ENCODE assay signal across 17 cellular contexts in genomic region chr1:230745071-230745470, GRCh38. TPM values are rescaled to one million over a fixed set of nuclear protein-coding genes. Genes with fewer than 3 reads are reported as not detected.
"Had no signal": no experiment of that assay in that cellular context is flagged by ENCODE, and none has a peak within 500 bp of the region (broad histone marks: within the 10 kb centered on the region; RNA-seq: fewer than 3 reads in every experiment).

No MANE protein-coding gene starts in this region.

- H3K27ac ChIP-seq: gastroesophageal sphincter, pancreas, testis, upper lobe of right lung had no signal

- H3K27me3 Mint-ChIP-seq: activated naive CD4-positive, alpha-beta T cell treated with anti-CD3 and anti-CD28 coated beads, Interleukin-2, amount 50 U/mL, for 24 hours; dendritic cell treated with granulocyte-macrophage colony-stimulating factor and Interleukin-4, amounts not matched to agents 40 ng/mL and 50 ng/mL, for 4 days had no signal

- H3K27ac Mint-ChIP-seq: activated naive CD4-positive, alpha-beta T cell treated with anti-CD3 and anti-CD28 coated beads, Interleukin-2, amount 50 U/mL, for 24 hours; activated T-helper 2 cell treated with anti-CD3 and anti-CD28 coated beads, Interferon-gamma antibody, Interleukin-2, Interleukin-4, amounts not matched to agents 10 μg/mL and 5 μg/mL and 100 μg/mL, durations not matched to agents 14 hours and 24 hours and 36 hours; dendritic cell treated with granulocyte-macrophage colony-stimulating factor and Interleukin-4, amounts not matched to agents 40 ng/mL and 50 ng/mL, for 4 days; stimulated activated naive CD8-positive, alpha-beta T cell treated with anti-CD3 and anti-CD28 coated beads, Interleukin-15, amount 100 ng/mL, for 72 hours had no signal

- ATAC-seq: gastroesophageal sphincter; left ventricle myocardium superior; pancreas; stimulated activated naive CD8-positive, alpha-beta T cell treated with anti-CD3 and anti-CD28 coated beads, Interleukin-15, amount 100 ng/mL, for 72 hours; upper lobe of right lung had no signal

- H3K36me3 ChIP-seq: gastroesophageal sphincter, pancreas, upper lobe of right lung had no signal

- H3K9me3 ChIP-seq: gastroesophageal sphincter, pancreas, testis, upper lobe of right lung had no signal

- H3K4me1 ChIP-seq: gastroesophageal sphincter, pancreas, testis, upper lobe of right lung had no signal

- DNase-seq: activated CD4-positive, CD25-positive, alpha-beta regulatory T cell; amniotic stem cell; cerebellar nuclear complex; hippocampal formation; left ventricle myocardium superior; pancreas; stimulated activated CD4-positive, alpha-beta T cell treated with anti-CD3 and anti-CD28 coated beads, Interleukin-15, amount 100 ng/mL, for 24 hours; stimulated activated CD4-positive, alpha-beta T cell treated with anti-CD3 and anti-CD28 coated beads, Interleukin-4, amount 100 ng/mL, for 24 hours; stimulated activated naive CD8-positive, alpha-beta T cell treated with anti-CD3 and anti-CD28 coated beads, Interleukin-15, amount 100 ng/mL, for 72 hours; testis; upper lobe of right lung had no signal

- H3K9me3 Mint-ChIP-seq: activated naive CD4-positive, alpha-beta T cell treated with anti-CD3 and anti-CD28 coated beads, Interleukin-2, amount 50 U/mL, for 24 hours; activated T-helper 2 cell treated with anti-CD3 and anti-CD28 coated beads, Interferon-gamma antibody, Interleukin-2, Interleukin-4, amounts not matched to agents 10 μg/mL and 5 μg/mL and 100 μg/mL, durations not matched to agents 14 hours and 24 hours and 36 hours; dendritic cell treated with granulocyte-macrophage colony-stimulating factor and Interleukin-4, amounts not matched to agents 40 ng/mL and 50 ng/mL, for 4 days; neural crest cell; stimulated activated naive CD8-positive, alpha-beta T cell treated with anti-CD3 and anti-CD28 coated beads, Interleukin-15, amount 100 ng/mL, for 72 hours had no signal

- H3K27me3 ChIP-seq: gastroesophageal sphincter, pancreas, testis, upper lobe of right lung had no signal

- H3K4me3 ChIP-seq: gastroesophageal sphincter, pancreas, testis, upper lobe of right lung had no signal

- H3K4me1 Mint-ChIP-seq: activated naive CD4-positive, alpha-beta T cell treated with anti-CD3 and anti-CD28 coated beads, Interleukin-2, amount 50 U/mL, for 24 hours had no signal

- H3K36me3 Mint-ChIP-seq: activated naive CD4-positive, alpha-beta T cell treated with anti-CD3 and anti-CD28 coated beads, Interleukin-2, amount 50 U/mL, for 24 hours had no signal

- H3K4me3 Mint-ChIP-seq: activated naive CD4-positive, alpha-beta T cell treated with anti-CD3 and anti-CD28 coated beads, Interleukin-2, amount 50 U/mL, for 24 hours; dendritic cell treated with granulocyte-macrophage colony-stimulating factor and Interleukin-4, amounts not matched to agents 40 ng/mL and 50 ng/mL, for 4 days; neural crest cell; stimulated activated naive CD8-positive, alpha-beta T cell treated with anti-CD3 and anti-CD28 coated beads, Interleukin-15, amount 100 ng/mL, for 72 hours had no signal

RNA-seq across cellular contexts. Expression of gene CAPN9, which starts 2.1 kb away (rescaled TPM):
- total RNA-seq: activated T-helper 2 cell treated with anti-CD3 and anti-CD28 coated beads, Interferon-gamma antibody, Interleukin-2, Interleukin-4, amounts not matched to agents 10 μg/mL and 5 μg/mL and 100 μg/mL, durations not matched to agents 14 hours and 24 hours and 36 hours; epithelial cell of proximal tubule had no signal
- polyA plus RNA-seq: pancreas had no signal

RNA-seq across cellular contexts. Expression of gene AGT, which starts 31.1 kb away (rescaled TPM):
- total RNA-seq: activated T-helper 2 cell treated with anti-CD3 and anti-CD28 coated beads, Interferon-gamma antibody, Interleukin-2, Interleukin-4, amounts not matched to agents 10 μg/mL and 5 μg/mL and 100 μg/mL, durations not matched to agents 14 hours and 24 hours and 36 hours had no signal
